17 cellular contexts compared by ENCODE assay signal in the genomic region with DNA sequence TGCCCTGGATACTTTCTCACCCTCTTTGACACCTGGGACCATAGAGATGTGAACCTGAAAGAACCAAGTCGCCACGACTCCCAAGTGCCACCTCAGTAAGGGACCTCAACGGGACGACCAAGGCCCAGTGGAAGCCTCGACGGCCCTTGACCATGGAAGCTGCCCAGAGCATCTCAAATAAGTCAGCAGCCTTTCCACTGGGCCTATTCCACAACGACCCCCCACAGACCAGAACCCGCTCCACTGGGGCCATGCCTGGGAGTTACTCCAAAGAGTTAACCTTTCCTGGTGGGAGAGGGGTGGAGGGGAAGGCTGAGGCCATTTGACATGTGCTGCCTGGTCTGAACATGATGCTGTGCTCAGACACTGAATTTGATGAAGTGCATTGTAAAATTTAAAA.
DNase-seq lines count a peak whose midpoint lies in the region; ATAC-seq, FAIRE-seq and TF ChIP-seq lines count a peak whose summit lies in the region.
"Had no signal": no experiment of that assay in that cellular context is flagged by ENCODE, and none has a peak within 500 bp of the region (broad histone marks: within the 10 kb centered on the region; RNA-seq: fewer than 3 reads in every experiment).

No MANE protein-coding gene starts in this region.

- H3K27me3 Mint-ChIP-seq in activated CD4-positive, alpha-beta memory T cell treated with anti-CD3 and anti-CD28 coated beads for 36 hours = no peaks in the 10 kb centered on the region
- no peaks in the 10 kb centered on the region for H3K27me3 Mint-ChIP-seq in activated CD4-positive, alpha-beta memory T cell treated with anti-CD3 and anti-CD28 coated beads, Interleukin-2, amount 10 ng/mL, durations not matched to agents 7 days and 5 days

- WGBS in aorta, 2 donors = 84 to 90% methylated on average over 8 of the region's 8 CpGs

- no peak overlapping the region for H3K27ac Mint-ChIP-seq in activated CD4-positive, alpha-beta memory T cell treated with anti-CD3 and anti-CD28 coated beads for 36 hours
- no peak overlapping the region for H3K27ac Mint-ChIP-seq in activated CD4-positive, alpha-beta memory T cell treated with anti-CD3 and anti-CD28 coated beads, Interleukin-2, amount 10 ng/mL, durations not matched to agents 7 days and 5 days

- CTCF ChIA-PET in activated CD4-positive, alpha-beta memory T cell treated with anti-CD3 and anti-CD28 coated beads for 36 hours (lab: Charles Lee) = no interaction called here
- CTCF ChIA-PET in activated CD4-positive, alpha-beta memory T cell treated with anti-CD3 and anti-CD28 coated beads, Interleukin-2, amount 10 ng/mL, durations not matched to agents 7 days and 5 days (lab: Charles Lee) = interaction anchor here (0.9 to 1.0 kb wide), 2 partner anchors 14 to 33 kb away, joined by 3 read pairs; no protein-coding TSS in a partner anchor

- H3K36me3 Mint-ChIP-seq in activated CD4-positive, alpha-beta memory T cell treated with anti-CD3 and anti-CD28 coated beads for 36 hours = no peaks in the 10 kb centered on the region
- H3K36me3 Mint-ChIP-seq in activated CD4-positive, alpha-beta memory T cell treated with anti-CD3 and anti-CD28 coated beads, Interleukin-2, amount 10 ng/mL, durations not matched to agents 7 days and 5 days (ENCODE audit: low read depth) = no peaks in the 10 kb centered on the region

- peaks cover 30% of the 10 kb centered on the region for H3K4me1 Mint-ChIP-seq in activated CD4-positive, alpha-beta memory T cell treated with anti-CD3 and anti-CD28 coated beads for 36 hours (ENCODE audit: low read depth)
- peaks cover 24% of the 10 kb centered on the region for H3K4me1 Mint-ChIP-seq in activated CD4-positive, alpha-beta memory T cell treated with anti-CD3 and anti-CD28 coated beads, Interleukin-2, amount 10 ng/mL, durations not matched to agents 7 days and 5 days

- H3K9me3 Mint-ChIP-seq in activated CD4-positive, alpha-beta memory T cell treated with anti-CD3 and anti-CD28 coated beads for 36 hours = no peaks in the 10 kb centered on the region
- H3K9me3 Mint-ChIP-seq in activated CD4-positive, alpha-beta memory T cell treated with anti-CD3 and anti-CD28 coated beads, Interleukin-2, amount 10 ng/mL, durations not matched to agents 7 days and 5 days = no peaks in the 10 kb centered on the region
- H3K9me3 Mint-ChIP-seq: endodermal cell, H9 had no signal

- POLR2A ChIA-PET in activated CD4-positive, alpha-beta memory T cell treated with anti-CD3 and anti-CD28 coated beads for 36 hours (lab: Charles Lee) = no interaction called here
- POLR2A ChIA-PET in activated CD4-positive, alpha-beta memory T cell treated with anti-CD3 and anti-CD28 coated beads, Interleukin-2, amount 10 ng/mL, durations not matched to agents 7 days and 5 days (lab: Charles Lee) = no interaction called here

- no peak overlapping the region for H3K9ac ChIP-seq in rectal smooth muscle tissue (ENCODE audit: low read length)

- no peaks in the 10 kb centered on the region for H3K9me3 ChIP-seq in effector memory CD4-positive, alpha-beta T cell (ENCODE audit: control insufficient read depth, low read length)
- H3K9me3 ChIP-seq in aorta (ENCODE audit: control insufficient read depth, low read length) = no peaks in the 10 kb centered on the region
- H3K9me3 ChIP-seq: A549, tibial artery had no signal

- no peaks in the 10 kb centered on the region for H3K36me3 ChIP-seq in effector memory CD4-positive, alpha-beta T cell (ENCODE audit: control insufficient read depth, insufficient read depth, low read length)
- H3K36me3 ChIP-seq in rectal smooth muscle tissue (ENCODE audit: control insufficient read depth, insufficient read depth, low read length) = no peaks in the 10 kb centered on the region
- H3K36me3 ChIP-seq in aorta (ENCODE audit: control insufficient read depth in 1 of 2, insufficient read depth in 2 of 2, low read length in 1 of 2) = no peaks in the 10 kb centered on the region
- H3K36me3 ChIP-seq: tibial artery had no signal

- ATAC-seq in aorta (ENCODE audit: low FRiP score) = no peak

- peak; percentile 20 for FAIRE-seq in GM12891 (lab: Jason Lieb, UNC)
- FAIRE-seq: A549, G401.6, HTR-8/SVneo had no signal

- peak overlapping the region; percentile 76 for H3K4me3 Mint-ChIP-seq in activated CD4-positive, alpha-beta memory T cell treated with anti-CD3 and anti-CD28 coated beads for 36 hours
- H3K4me3 Mint-ChIP-seq in activated CD4-positive, alpha-beta memory T cell treated with anti-CD3 and anti-CD28 coated beads, Interleukin-2, amount 10 ng/mL, durations not matched to agents 7 days and 5 days = no peak overlapping the region
- H3K4me3 Mint-ChIP-seq: endodermal cell, H9 had no signal

- peaks cover 4% of the 10 kb centered on the region for H3K4me1 ChIP-seq in effector memory CD4-positive, alpha-beta T cell (ENCODE audit: control insufficient read depth, insufficient read depth, low read length, poor library complexity, severe bottlenecking)
- H3K4me1 ChIP-seq in rectal smooth muscle tissue (ENCODE audit: control insufficient read depth, insufficient read depth, low read length) (peaks cover 21% of the 10 kb centered on the region), aorta (ENCODE audit: control insufficient read depth in 1 of 2, insufficient read depth in 2 of 2, low read length in 2 of 2) (no peaks in the 10 kb centered on the region)
- H3K4me1 ChIP-seq: A549 had no signal

- no peak for TF ChIP-seq POLR2A in GM12891 (IDR thresholded peaks at IDR 0.05; ENCODE audit: low read depth, low read length)

- H3K27ac ChIP-seq in effector memory CD4-positive, alpha-beta T cell (ENCODE audit: insufficient read depth, low read length, poor library complexity, severe bottlenecking) = no peak overlapping the region
- H3K27ac ChIP-seq in rectal smooth muscle tissue (ENCODE audit: low read depth, low read length) (peak overlapping the region; percentile 82), aorta (ENCODE audit: low read depth in 1 of 2, low read length in 2 of 2) (no peak overlapping the region)
- H3K27ac ChIP-seq: A549, tibial artery had no signal

- H3K27me3 ChIP-seq in effector memory CD4-positive, alpha-beta T cell (replicated peaks; ENCODE audit: control insufficient read depth, insufficient read depth, low read length, poor library complexity, severe bottlenecking) = no peaks in the 10 kb centered on the region
- H3K27me3 ChIP-seq in rectal smooth muscle tissue (ENCODE audit: control insufficient read depth, insufficient read depth, low read length) (no peaks in the 10 kb centered on the region), aorta (ENCODE audit: control insufficient read depth in 1 of 2, insufficient read depth in 2 of 2, low read length in 1 of 2) (no peaks in the 10 kb centered on the region)
- H3K27me3 ChIP-seq: tibial artery had no signal

- peak overlapping the region; percentile 40 for H3K4me3 ChIP-seq in effector memory CD4-positive, alpha-beta T cell (ENCODE audit: insufficient read depth, low read depth, low read length, poor library complexity, severe bottlenecking)
- H3K4me3 ChIP-seq in rectal smooth muscle tissue (ENCODE audit: low read length) (no peak overlapping the region), aorta (ENCODE audit: low read length in 2 of 2) (no peak overlapping the region)
- H3K4me3 ChIP-seq: A549, tibial artery had no signal

- DNase-seq in activated CD4-positive, alpha-beta memory T cell treated with anti-CD3 and anti-CD28 coated beads for 36 hours = no peak
- no peak for DNase-seq in activated CD4-positive, alpha-beta memory T cell treated with anti-CD3 and anti-CD28 coated beads, Interleukin-2, amount 10 ng/mL, durations not matched to agents 7 days and 5 days
- DNase-seq in GM12891 (ENCODE audit: insufficient read length, low spot score) (no peak), OCI-M2 (lab: John Stamatoyannopoulos, UW; ENCODE audit: unreplicated experiment) (no peak), aorta (no peak), NCI-H1417 treated with DMSO at 0.1 percent for 48 hours (lab: John Stamatoyannopoulos, UW) (no peak)
- DNase-seq in effector memory CD4-positive, alpha-beta T cell = no peak
- DNase-seq: endodermal cell, foreskin fibroblast, H9, NCI-H1930, NCI-H524 treated with DMSO at 0.1 percent for 48 hours, tibial artery had no signal

- intact Hi-C loops in activated CD4-positive, alpha-beta memory T cell treated with anti-CD3 and anti-CD28 coated beads for 36 hours (cut with micrococcal nuclease) = no loop called here
- intact Hi-C loops in aorta (cut with DNase I) = no loop called here

TF ChIP-seq in GM12891, 5 proteins besides CTCF, POLR2A, EP300 and RAD21:
- no peak for TF ChIP-seq PAX5 (IDR thresholded peaks at IDR 0.05; ENCODE audit: insufficient read depth, low read length, severe bottlenecking)
TF ChIP-seq in GM12891: peak in this region for 0.
